ENCODE assay signal across 8 cellular contexts in genomic region chr21:39385299-39386145, GRCh38. TPM values are rescaled to one million over a fixed set of nuclear protein-coding genes. Genes with fewer than 3 reads are reported as not detected.
A peak's percentile ranks its signal among the peaks of the same experiment; 100 is the strongest.
DNase-seq lines count a peak whose midpoint lies in the region; ATAC-seq, FAIRE-seq and TF ChIP-seq lines count a peak whose summit lies in the region.

No MANE protein-coding gene starts in this region.

- H3K27me3 ChIP-seq in Caco-2 (replicated peaks; ENCODE audit: control insufficient read depth, insufficient read depth, low read length) (no peaks in the 10 kb centered on the region), Loucy (ENCODE audit: insufficient read depth, low read length, poor library complexity, severe bottlenecking) (no peaks in the 10 kb centered on the region), HepG2 (ENCODE audit: control insufficient read depth in 1 of 2, insufficient read depth in 2 of 2, low read length in 2 of 2) (no peaks in the 10 kb centered on the region; a peak in 1 of 5 replicates)

- H4K20me1 ChIP-seq in Loucy (ENCODE audit: insufficient read depth, low read length, poor library complexity, severe bottlenecking) (no peaks in the 10 kb centered on the region), HepG2 (ENCODE audit: insufficient read depth, low read length) (peaks cover 10% of the 10 kb centered on the region; the same call in 1 of the 2 replicates)

- TF ChIP-seq RAD21 in HepG2 (CRISPR knock-in tag; IDR thresholded peaks at IDR 0.05) = no peak

- H3K4me2 ChIP-seq in Loucy (ENCODE audit: low read depth, low read length, poor library complexity, severe bottlenecking) (peak overlapping the region; percentile 41), HepG2 (ENCODE audit: low read depth, low read length) (peak overlapping the region; percentile 98)

- TF ChIP-seq POLR2A in HepG2 (IDR thresholded peaks at IDR 0.05; ENCODE audit: insufficient read depth in 1 of 2, low read depth in 2 of 2, low read length in 2 of 2) = peak in 1 of 2 experiments; percentile 78; a peak in 1 of 4 replicates

- TF ChIP-seq EP300 in HepG2 (IDR thresholded peaks at IDR 0.05; ENCODE audit: low read depth in 2 of 2, low read length in 2 of 2) = peak; percentile 90 to 96
- TF ChIP-seq EP300 in HepG2 (CRISPR knock-in tag; IDR thresholded peaks at IDR 0.05; ENCODE audit: borderline replicate concordance) = peak; percentile 99

- intact Hi-C loops in Caco-2 (cut with micrococcal nuclease; ENCODE audit: unreplicated experiment) (loop anchor here (5.0 kb wide), 2 partner anchors 57 to 203 kb away; partner anchors contain the start of gene PSMG1), HepG2 (cut with micrococcal nuclease; ENCODE audit: unreplicated experiment) (loop anchor here (5.0 kb wide), 1 partner anchor 57 kb away; no protein-coding TSS in a partner anchor)

- H3K9me3 Mint-ChIP-seq in Caco-2 (ENCODE audit: unreplicated experiment) = no peaks in the 10 kb centered on the region

- H3K27me3 Mint-ChIP-seq in Caco-2 (ENCODE audit: insufficient read depth, unreplicated experiment) = no peaks in the 10 kb centered on the region

- H3K9me3 ChIP-seq in Caco-2 (no peaks in the 10 kb centered on the region), Loucy (ENCODE audit: insufficient read depth, low read depth, low read length) (no peaks in the 10 kb centered on the region), HepG2 (ENCODE audit: low read length) (no peaks in the 10 kb centered on the region)

- H3K36me3 ChIP-seq in Caco-2 (ENCODE audit: control insufficient read depth, insufficient read depth, low read length) (no peaks in the 10 kb centered on the region), Loucy (ENCODE audit: insufficient read depth, low read length) (no peaks in the 10 kb centered on the region), HepG2 (replicated peaks in 1 of 2; ENCODE audit: control insufficient read depth in 1 of 2, insufficient read depth in 2 of 2, low read length in 2 of 2) (peaks cover under 1 to 1% of the 10 kb centered on the region in 2 experiments; a peak in 3 of 5 replicates)

- peak; percentile 75 for ATAC-seq in HepG2
- no peak for ATAC-seq in HG03139 (IDR thresholded peaks at IDR 0.05; ENCODE audit: unreplicated experiment)

- H3K9ac ChIP-seq in Loucy (ENCODE audit: low read depth, low read length, poor library complexity, severe bottlenecking) (no peak overlapping the region), HepG2 (ENCODE audit: insufficient read depth, low read depth, low read length) (peak overlapping the region; percentile 92)

- BruUV-seq in Caco-2 (replicated peaks; lab: Mats Ljungman, UMichigan) (TSS peak; percentile 75), HepG2 (replicated peaks; lab: Mats Ljungman, UMichigan) (no TSS peak)

- H3K79me2 ChIP-seq in Loucy (ENCODE audit: insufficient read depth, low read length) = peaks cover 42% of the 10 kb centered on the region; the same call in 1 of the 2 replicates
- H3K79me2 ChIP-seq in HepG2 (ENCODE audit: insufficient read depth, low read length) = peaks cover 53% of the 10 kb centered on the region

- peaks cover 3% of the 10 kb centered on the region; the same call in 1 of the 2 replicates for H3F3A ChIP-seq in Loucy (ENCODE audit: low read depth)

- 40% methylated on average over 8 of the region's 50 CpGs for WGBS in HepG2 (ENCODE audit: low lambda C conversion rate)

- H3K4me3 ChIP-seq in Caco-2 (ENCODE audit: low read depth, low read length) (peak overlapping the region; percentile 30), Loucy (ENCODE audit: low read length, poor library complexity, severe bottlenecking) (no peak overlapping the region), HepG2 (replicated peaks in 1 of 3; ENCODE audit: insufficient read depth in 1 of 3, low read depth in 2 of 3, low read length in 3 of 3) (peak overlapping the region; percentile 48 to 76 (median 61))

- H3K4me3 Mint-ChIP-seq in Caco-2 (ENCODE audit: unreplicated experiment) = peak overlapping the region; percentile 64

- POLR2A ChIA-PET in Caco-2 (lab: Charles Lee) (interaction anchor here (0.5 kb wide), 1 partner anchor 404 kb away, joined by 5 read pairs; no protein-coding TSS in a partner anchor), HepG2 (lab: Yijun Ruan, JAX) (interaction anchor here (0.9 to 3.7 kb wide), 12 partner anchors 9 to 1941 kb away, joined by 3 to 47 read pairs (median 5); partner anchors contain the start of genes BRWD1, HMGN1, LCA5L and PSMG1)

- H3K27ac Mint-ChIP-seq in Caco-2 (ENCODE audit: unreplicated experiment) = peak overlapping the region; percentile 45

- H3K27ac ChIP-seq in HepG2 (ENCODE audit: extremely low read length, insufficient read depth, low read length) = peak overlapping the region; percentile 99

- peaks cover 7% of the 10 kb centered on the region for H3K4me1 Mint-ChIP-seq in Caco-2 (ENCODE audit: low read depth, unreplicated experiment)

- CTCF ChIA-PET in Caco-2 (lab: Charles Lee) = interaction anchor here (2.0 kb wide), 1 partner anchor 12 kb away, joined by 6 read pairs; no protein-coding TSS in a partner anchor
- CTCF ChIA-PET in HepG2 (lab: Yijun Ruan, JAX; ENCODE audit: low intra/inter-chr PET ratio, low total read pairs) = no interaction called here

- no peaks in the 10 kb centered on the region for H3K9me2 ChIP-seq in Loucy (replicated peaks; ENCODE audit: low read depth, low read length)

- H2AFZ ChIP-seq in Loucy (ENCODE audit: low read length) (no peak overlapping the region), HepG2 (ENCODE audit: low read length) (no peak overlapping the region)

- peaks cover 9% of the 10 kb centered on the region for H3K36me3 Mint-ChIP-seq in Caco-2 (ENCODE audit: insufficient read depth, unreplicated experiment)

- H3K4me1 ChIP-seq in Caco-2 (peaks cover 4% of the 10 kb centered on the region; the same call in 1 of the 2 replicates), Loucy (ENCODE audit: insufficient read depth, low read length, poor library complexity, severe bottlenecking) (peaks cover 34% of the 10 kb centered on the region), HepG2 (ENCODE audit: insufficient read depth, low read length) (peaks cover 48% of the 10 kb centered on the region)

- TF ChIP-seq CTCF in Caco-2 (IDR thresholded peaks at IDR 0.05; ENCODE audit: insufficient read depth in 1 of 2, low read depth in 1 of 2, low read length in 1 of 2, severe bottlenecking in 1 of 2, unreplicated experiment in 1 of 2) = no peak
- TF ChIP-seq CTCF in Loucy (conservative IDR thresholded peaks at IDR 0.05; ENCODE audit: low read length) = no peak
- TF ChIP-seq CTCF in HepG2 (CRISPR knock-in tag; IDR thresholded peaks at IDR 0.05) = no peak

- peak; percentile 81 to 91 for DNase-seq in Caco-2
- DNase-seq in activated CD4-positive, CD25-positive, alpha-beta regulatory T cell treated with anti-CD3 and anti-CD28 coated beads, Interleukin-2, amount 50 U/mL, for 16 hours (ENCODE audit: low read depth, low spot score) = peak; percentile 30
- DNase-seq in central memory CD4-positive, alpha-beta T cell = peak; percentile 17
- DNase-seq in HepG2 (ENCODE audit: low spot score) = peak; percentile 95
- peak; percentile 35 to 63 for DNase-seq in stimulated activated CD4-positive, alpha-beta T cell treated with anti-CD3 and anti-CD28 coated beads, Interleukin-4, amount 100 ng/mL, for 4 hours
- DNase-seq in DMS79 treated with DMSO at 0.1 percent for 48 hours (lab: John Stamatoyannopoulos, UW) = no peak

- in situ Hi-C loops in HepG2 (cut with HindIII; ENCODE audit: extremely low pct_ligation_motif_present, low pct_unique_long_range_greater_than_20kb) = loop anchor here (5.0 kb wide), 1 partner anchor 38 kb away; the partner anchor contains the start of gene HMGN1

- peak; percentile 59 for FAIRE-seq in HepG2 (lab: Jason Lieb, UNC)

TF ChIP-seq in HepG2, 621 proteins besides CTCF, POLR2A, EP300 and RAD21 (continues in another document):
- TF ChIP-seq ZNF816 (CRISPR knock-in tag; IDR thresholded peaks at IDR 0.05; ENCODE audit: borderline replicate concordance) (no peak), YEATS4 (CRISPR knock-in tag; IDR thresholded peaks at IDR 0.05; ENCODE audit: borderline replicate concordance) (peak; percentile 87; the same call in 1 of the 2 replicates), MATR3 (CRISPR knock-in tag; IDR thresholded peaks at IDR 0.05) (no peak), XBP1 (CRISPR knock-in tag; IDR thresholded peaks at IDR 0.05) (no peak), SIX4 (CRISPR knock-in tag; IDR thresholded peaks at IDR 0.05) (no peak), ZNF446 (CRISPR knock-in tag; IDR thresholded peaks at IDR 0.05) (no peak), NFE2L1 (CRISPR knock-in tag; IDR thresholded peaks at IDR 0.05; ENCODE audit: borderline replicate concordance) (no peak), THAP8 (CRISPR knock-in tag; IDR thresholded peaks at IDR 0.05; ENCODE audit: borderline replicate concordance) (no peak)

RNA-seq across cellular contexts. Expression of gene HMGN1, which starts 36.6 kb away (rescaled TPM):
- total RNA-seq in Caco-2 (2022) (386 and 391 TPM in 2 replicates), HepG2 (2016; rRNA removed; fragmentation: Illumina TruSeq; extraction: Trizol) (286 and 355 TPM in 2 replicates)
- total RNA-seq in HepG2 (2016; cell fraction: cytosol; rRNA removed; fragmentation: Illumina TruSeq; extraction: Trizol; ENCODE audit: low read depth) = 200 and 237 TPM in 2 replicates
- total RNA-seq in HepG2 (2016; cell fraction: insoluble cytoplasmic fraction; rRNA removed; fragmentation: Illumina TruSeq; extraction: Trizol) = 276 and 350 TPM in 2 replicates
- total RNA-seq in HepG2 (2016; cell fraction: membrane; rRNA removed; fragmentation: Illumina TruSeq; extraction: Trizol) = 380 and 392 TPM in 2 replicates
- total RNA-seq in HepG2 (2016; cell fraction: nucleus; rRNA removed; fragmentation: Illumina TruSeq; extraction: Trizol) = 162 and 177 TPM in 2 replicates
- 69.2 and 104 TPM in 2 replicates for polyA plus RNA-seq in HepG2 (2011; rRNA removed)
- 42.7 and 59.4 TPM in 2 replicates for polyA plus RNA-seq in HepG2 (2011; cell fraction: cytosol; rRNA removed)
- polyA plus RNA-seq in HepG2 (2011; cell fraction: nucleus; rRNA removed) = 60.7 and 86.6 TPM in 2 replicates
- polyA plus RNA-seq in HepG2 (2012) = 128 and 194 TPM in 2 replicates
- 295 and 368 TPM in 2 replicates for polyA plus RNA-seq in HepG2 (2016; cell fraction: cytosol; fragmentation: Illumina TruSeq; extraction: Trizol; ENCODE audit: low read depth)
- 469 and 491 TPM in 2 replicates for polyA plus RNA-seq in HepG2 (2016; cell fraction: insoluble cytoplasmic fraction; fragmentation: Illumina TruSeq; extraction: Trizol; ENCODE audit: low read depth)
- 426 and 487 TPM in 2 replicates for polyA plus RNA-seq in HepG2 (2016; cell fraction: membrane; fragmentation: Illumina TruSeq; extraction: Trizol; ENCODE audit: low read depth)
- polyA plus RNA-seq in HepG2 (2016; cell fraction: nucleus; fragmentation: Illumina TruSeq; extraction: Trizol; ENCODE audit: insufficient read depth, low read depth) = 344 and 363 TPM in 2 replicates
- polyA minus RNA-seq in HepG2 (2011; rRNA and poly(A)+ RNA removed; ENCODE audit: low replicate concordance) = 17.4 and 49.8 TPM in 2 replicates
- polyA minus RNA-seq in HepG2 (2011; cell fraction: cytosol; rRNA and poly(A)+ RNA removed) = 42.5 and 49.1 TPM in 2 replicates
- 49.1 and 49.8 TPM in 2 replicates for polyA minus RNA-seq in HepG2 (2011; cell fraction: nucleus; rRNA and poly(A)+ RNA removed)
